In the genomic region with DNA sequence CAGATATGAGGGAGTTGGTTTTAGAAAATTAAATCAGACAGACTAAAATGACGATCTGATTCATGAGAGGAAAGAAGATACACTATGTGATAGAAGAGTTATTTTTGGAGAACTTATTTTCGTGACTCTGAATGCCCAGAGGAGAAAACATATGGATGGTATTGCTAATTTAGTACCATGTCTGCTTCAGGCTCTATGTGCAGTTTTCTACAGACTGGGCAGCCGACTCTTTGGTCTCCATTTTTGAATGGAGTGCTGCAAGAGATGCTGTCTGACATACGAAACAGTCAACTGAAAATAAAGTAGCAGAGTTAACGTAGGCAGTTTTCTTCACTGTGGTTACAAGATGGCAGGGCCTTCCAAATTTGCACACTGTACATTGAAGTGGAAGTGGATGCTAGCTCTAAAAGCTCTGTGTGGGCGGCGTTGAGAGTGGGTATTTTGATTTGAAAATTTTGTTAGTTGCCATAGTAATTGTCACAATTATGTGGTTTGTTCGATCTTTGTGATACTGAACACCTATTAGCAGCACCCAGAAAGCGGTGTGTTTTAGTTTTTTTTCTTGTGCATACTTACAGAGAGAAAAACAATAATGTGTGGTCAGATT, we compare ENCODE assay signal across 8 cellular contexts.
A peak's percentile ranks its signal among the peaks of the same experiment; 100 is the strongest.
DNase-seq lines count a peak whose midpoint lies in the region; ATAC-seq, FAIRE-seq and TF ChIP-seq lines count a peak whose summit lies in the region.

No MANE protein-coding gene starts in this region.

- TF ChIP-seq CTCF in glutamatergic neuron (IDR thresholded peaks at IDR 0.05; ENCODE audit: partially characterized antibody, unreplicated experiment) = no peak

- H3K9me3 Mint-ChIP-seq in glutamatergic neuron (ENCODE audit: unreplicated experiment) = peaks cover 2% of the 10 kb centered on the region

- H3K27ac Mint-ChIP-seq in glutamatergic neuron (ENCODE audit: unreplicated experiment) = peak overlapping the region; percentile 31

- DNase-seq in activated gamma-delta T cell treated with Interleukin-2 at 50 U/mL for 16 hours (peak; percentile 30), activated gamma-delta T cell (lab: John Stamatoyannopoulos, UW) (no peak), glutamatergic neuron (no peak), GOT3 (lab: John Stamatoyannopoulos, UW) (no peak), HTR-8/SVneo (ENCODE audit: insufficient read length, low spot score) (no peak)
- DNase-seq in activated CD4-positive, alpha-beta T cell treated with anti-CD3 and anti-CD28 coated beads, Interleukin-2, amount 50 U/mL, for 48 hours = peak; percentile 36 to 53
- DNase-seq in stimulated activated CD8-positive, alpha-beta memory T cell treated with anti-CD3 and anti-CD28 coated beads, Interleukin-15, amount 100 ng/mL, for 1 hour (ENCODE audit: low read depth) = peak; percentile 15

- peak; percentile 86 for ATAC-seq in HG03354 (IDR thresholded peaks at IDR 0.05; ENCODE audit: poor library complexity, severe bottlenecking, unreplicated experiment)

- H3K4me1 Mint-ChIP-seq in glutamatergic neuron (ENCODE audit: low read depth, unreplicated experiment) = peaks cover 15% of the 10 kb centered on the region

- H3K36me3 Mint-ChIP-seq in glutamatergic neuron (ENCODE audit: unreplicated experiment) = no peaks in the 10 kb centered on the region

- H3K4me3 Mint-ChIP-seq in glutamatergic neuron (ENCODE audit: unreplicated experiment) = no peak overlapping the region

- no peaks in the 10 kb centered on the region for H3K27me3 Mint-ChIP-seq in glutamatergic neuron (ENCODE audit: unreplicated experiment)

- FAIRE-seq in HTR-8/SVneo (lab: Jason Lieb, UNC) = no peak

Comparison
In these comparisons a context has a peak if more than half of its experiments do, and no peak if none do; other contexts are left out.
1. DNase-seq: peak in activated gamma-delta T cell treated with Interleukin-2 at 50 U/mL for 16 hours (single experiment), activated CD4-positive, alpha-beta T cell treated with anti-CD3 and anti-CD28 coated beads, Interleukin-2, amount 50 U/mL, for 48 hours (2 of 2) and stimulated activated CD8-positive, alpha-beta memory T cell treated with anti-CD3 and anti-CD28 coated beads, Interleukin-15, amount 100 ng/mL, for 1 hour (single experiment); none in activated gamma-delta T cell (single experiment), glutamatergic neuron (single experiment), GOT3 (single experiment) and HTR-8/SVneo (single experiment).